Comparison of ENCODE assay signal across 32 cellular contexts in the genomic region with DNA sequence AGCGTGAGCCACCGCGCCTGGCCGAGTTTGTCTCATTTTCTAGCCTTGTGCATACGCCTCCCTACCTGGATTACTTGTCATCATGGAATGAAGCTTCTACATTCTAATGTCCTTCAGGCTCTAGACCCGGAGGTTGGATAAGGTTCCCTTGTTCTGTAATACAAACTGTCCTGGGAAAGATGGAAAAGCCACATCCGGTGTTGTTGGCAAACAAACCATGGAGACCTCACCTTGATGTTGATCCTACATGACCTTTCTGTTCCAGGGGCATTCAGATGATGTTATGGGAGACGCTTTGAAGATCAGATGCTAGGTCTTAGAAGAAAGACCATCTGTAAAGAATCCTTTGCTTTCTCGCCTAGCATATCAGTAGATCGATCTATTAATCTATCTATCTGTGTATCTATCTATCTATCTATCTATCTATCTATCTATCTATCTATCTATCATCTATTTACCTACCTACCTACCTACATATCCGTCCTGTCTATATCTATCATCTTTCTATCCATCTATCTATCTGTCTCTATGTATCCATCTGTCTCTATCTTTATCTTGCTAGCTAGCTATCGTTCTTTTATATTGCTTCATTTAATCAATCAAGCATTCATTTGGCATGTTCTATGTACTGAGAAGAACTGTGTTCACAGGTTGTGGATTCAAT.
"Had no signal": no experiment of that assay in that cellular context is flagged by ENCODE, and none has a peak within 500 bp of the region (broad histone marks: within the 10 kb centered on the region; RNA-seq: fewer than 3 reads in every experiment).

No MANE protein-coding gene starts in this region.

- FAIRE-seq: colon had no signal

- H3K9me3 ChIP-seq: adrenal gland, body of pancreas, esophagus muscularis mucosa, gastrocnemius medialis had no signal

- H3K4me3 ChIP-seq: adrenal gland, body of pancreas, esophagus muscularis mucosa, gastrocnemius medialis, heart left ventricle had no signal

- H3K36me3 ChIP-seq: adrenal gland, gastrocnemius medialis had no signal

- DNase-seq: activated B cell treated with CpG ODN at 0.5 μM for 24 hours; activated CD4-positive, alpha-beta T cell treated with anti-CD3 and anti-CD28 coated beads for 48 hours; activated CD4-positive, alpha-beta T cell treated with anti-CD3 and anti-CD28 coated beads, Interleukin-2, amount 50 U/mL, for 1 hour; activated CD4-positive, alpha-beta T cell treated with anti-CD3 and anti-CD28 coated beads, Interleukin-2, amount 50 U/mL, for 48 hours; activated CD8-positive, alpha-beta memory T cell treated with anti-CD3 and anti-CD28 coated beads, Interleukin-2, amount 10 ng/mL, durations not matched to agents 7 days and 5 days; activated CD8-positive, alpha-beta memory T cell treated with anti-CD3 and anti-CD28 coated beads, Interleukin-2, amount 50 U/mL, for 4 hours; activated CD8-positive, alpha-beta T cell treated with anti-CD3 and anti-CD28 coated beads, Interleukin-2, amount 10 ng/mL, durations not matched to agents 7 days and 5 days; activated effector memory CD4-positive, alpha-beta T cell treated with anti-CD3 and anti-CD28 coated beads, Interleukin-2, amount 50 U/mL, for 16 hours; activated naive CD4-positive, alpha-beta T cell treated with anti-CD3 and anti-CD28 coated beads for 36 hours; activated naive CD8-positive, alpha-beta T cell treated with anti-CD3 and anti-CD28 coated beads for 36 hours; activated naive CD8-positive, alpha-beta T cell treated with anti-CD3 and anti-CD28 coated beads, Interleukin-2, amount 50 U/mL, for 24 hours; activated T-cell treated with anti-CD3 and anti-CD28 coated beads, Interleukin-2, amount 50 U/mL, for 1 hour; activated T-cell treated with anti-CD3 and anti-CD28 coated beads, Interleukin-2, amount 50 U/mL, for 48 hours; adrenal gland; amygdala; aorta; body of pancreas; caudate nucleus; cortex of kidney; dermis blood vessel endothelial cell; effector CD4-positive, alpha-beta T cell; effector memory CD8-positive, alpha-beta T cell; erythroblast; foreskin keratinocyte; gastrocnemius medialis; glutamatergic neuron; heart left ventricle; T-helper 17 cell; T1000; WERI-Rb-1 had no signal

- H3K4me1 ChIP-seq: adrenal gland, body of pancreas, esophagus muscularis mucosa, foreskin keratinocyte, gastrocnemius medialis, heart left ventricle had no signal

- H3K27me3 ChIP-seq: adrenal gland, body of pancreas, esophagus muscularis mucosa, foreskin keratinocyte, gastrocnemius medialis, heart left ventricle had no signal

- H3K27ac ChIP-seq: adrenal gland, body of pancreas, esophagus muscularis mucosa, foreskin keratinocyte, gastrocnemius medialis, heart left ventricle, WERI-Rb-1 had no signal
